20 cellular contexts compared by ENCODE assay signal in the genomic region with DNA sequence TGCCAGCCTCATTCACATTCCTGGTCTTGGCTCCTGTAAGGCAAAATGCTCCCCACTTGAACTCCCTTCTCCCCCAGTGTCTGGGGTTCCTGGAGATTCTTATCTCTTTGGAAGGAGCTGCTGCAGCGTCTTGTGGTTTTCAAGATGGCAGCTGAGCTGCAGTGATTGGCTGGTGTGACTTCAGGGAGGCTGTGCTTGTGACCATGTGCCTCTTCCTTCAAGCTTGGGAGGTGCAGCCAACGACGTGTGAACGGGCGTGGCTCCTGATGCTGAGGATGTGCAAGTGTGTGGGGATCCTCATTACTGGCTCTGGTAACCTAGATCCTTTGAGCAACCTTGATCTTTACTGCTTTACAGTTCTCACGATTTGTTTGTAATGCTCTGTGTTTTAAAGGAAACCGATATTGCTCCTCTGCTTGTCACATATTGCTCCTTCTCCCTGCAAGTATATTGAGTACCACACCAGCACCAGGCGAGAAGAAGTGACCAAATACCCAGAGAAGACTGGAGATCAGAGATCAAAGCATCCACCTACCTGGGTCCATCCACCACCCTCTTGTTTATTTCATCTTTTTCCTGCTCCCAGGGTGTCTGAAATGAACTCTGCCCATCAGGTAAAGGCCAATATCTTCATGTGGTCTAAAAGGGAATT.
DNase-seq lines count a peak whose midpoint lies in the region; ATAC-seq, FAIRE-seq and TF ChIP-seq lines count a peak whose summit lies in the region.
"Had no signal": no experiment of that assay in that cellular context is flagged by ENCODE, and none has a peak within 500 bp of the region (broad histone marks: within the 10 kb centered on the region; RNA-seq: fewer than 3 reads in every experiment).

No MANE protein-coding gene starts in this region.

- DNase-seq in Daoy (ENCODE audit: low read depth) (peak; percentile 38), K562 (ENCODE audit: extremely low read depth in 1 of 4, low spot score in 3 of 4) (peak in 1 of 4 experiments; percentile 6), esophagus muscularis mucosa (ENCODE audit: extremely low spot score) (peak; percentile 60), erythroblast (lab: John Stamatoyannopoulos, UW) (no peak), left ventricle myocardium inferior (no peak), pons (ENCODE audit: low spot score) (no peak)
- peak; percentile 9 for DNase-seq in Jurkat, Clone E6-1 (ENCODE audit: low read depth, low spot score)
- no peak for DNase-seq in activated T-helper 2 cell treated with anti-CD3 and anti-CD28 coated beads, Interferon-gamma antibody, Interleukin-2, Interleukin-4, amounts not matched to agents 10 μg/mL and 5 μg/mL and 100 μg/mL, durations not matched to agents 14 hours and 24 hours and 36 hours (ENCODE audit: low spot score)
- DNase-seq: 8988T; Calu3; CD8-positive, alpha-beta T cell; DMS79 treated with DMSO at 0.1 percent for 48 hours; EL had no signal

- H3K4me3 Mint-ChIP-seq in activated T-helper 2 cell treated with anti-CD3 and anti-CD28 coated beads, Interferon-gamma antibody, Interleukin-2, Interleukin-4, amounts not matched to agents 10 μg/mL and 5 μg/mL and 100 μg/mL, durations not matched to agents 14 hours and 24 hours and 36 hours (ENCODE audit: low read depth): no peak overlapping the region
- H3K4me3 Mint-ChIP-seq: B cell; CD8-positive, alpha-beta T cell; IgD-negative memory B cell had no signal

- H3K27me3 ChIP-seq in K562 (ENCODE audit: control insufficient read depth in 2 of 2, insufficient read depth in 2 of 2, low read length in 2 of 2) (no peaks in the 10 kb centered on the region; a peak in 1 of 5 replicates), esophagus muscularis mucosa (peaks cover 0 to 3% (median 0%) of the 10 kb centered on the region in 4 donors), left ventricle myocardium inferior (ENCODE audit: low read depth) (peaks cover 27% of the 10 kb centered on the region)
- H3K27me3 ChIP-seq: BLaER1 treated with 17β-estradiol and CSF1 and Interleukin-3, amounts not matched to agents 10 nM and 100 nM had no signal

- TF ChIP-seq EP300 in K562 (IDR thresholded peaks at IDR 0.05; ENCODE audit: low read length) (no peak), esophagus muscularis mucosa (IDR thresholded peaks at IDR 0.05) (no peak)

- no peaks in the 10 kb centered on the region for H3K4me1 ChIP-seq in K562 (replicated peaks in 1 of 2; ENCODE audit: control insufficient read depth in 2 of 2, insufficient read depth in 2 of 2, low read length in 2 of 2)
- peaks cover 0 to 3% (median 1%) of the 10 kb centered on the region in 4 donors for H3K4me1 ChIP-seq in esophagus muscularis mucosa
- H3K4me1 ChIP-seq in left ventricle myocardium inferior: no peaks in the 10 kb centered on the region
- H3K4me1 ChIP-seq: BLaER1 treated with 17β-estradiol and CSF1 and Interleukin-3, amounts not matched to agents 10 nM and 100 nM; HAP-1 had no signal

- H3K4me2 ChIP-seq in K562 (ENCODE audit: insufficient read depth, low read length): no peak overlapping the region
- H3K4me2 ChIP-seq: BLaER1 treated with 17β-estradiol and CSF1 and Interleukin-3, amounts not matched to agents 10 nM and 100 nM had no signal

- H3K4me1 Mint-ChIP-seq in activated T-helper 2 cell treated with anti-CD3 and anti-CD28 coated beads, Interferon-gamma antibody, Interleukin-2, Interleukin-4, amounts not matched to agents 10 μg/mL and 5 μg/mL and 100 μg/mL, durations not matched to agents 14 hours and 24 hours and 36 hours (ENCODE audit: low read depth): no peaks in the 10 kb centered on the region
- H3K4me1 Mint-ChIP-seq: B cell, IgD-negative memory B cell had no signal

- no peaks in the 10 kb centered on the region for H3K36me3 Mint-ChIP-seq in activated T-helper 2 cell treated with anti-CD3 and anti-CD28 coated beads, Interferon-gamma antibody, Interleukin-2, Interleukin-4, amounts not matched to agents 10 μg/mL and 5 μg/mL and 100 μg/mL, durations not matched to agents 14 hours and 24 hours and 36 hours (ENCODE audit: low read depth)
- H3K36me3 Mint-ChIP-seq: CD8-positive, alpha-beta T cell; IgD-negative memory B cell had no signal

- no peak overlapping the region for H3K27ac Mint-ChIP-seq in activated T-helper 2 cell treated with anti-CD3 and anti-CD28 coated beads, Interferon-gamma antibody, Interleukin-2, Interleukin-4, amounts not matched to agents 10 μg/mL and 5 μg/mL and 100 μg/mL, durations not matched to agents 14 hours and 24 hours and 36 hours
- H3K27ac Mint-ChIP-seq: B cell; CD8-positive, alpha-beta T cell; IgD-negative memory B cell had no signal

- H3K9me1 ChIP-seq in K562 (ENCODE audit: control insufficient read depth, insufficient read depth, low read length): no peaks in the 10 kb centered on the region

- H2AFZ ChIP-seq in K562 (ENCODE audit: low read depth, low read length): no peak overlapping the region

- H4K20me1 ChIP-seq in K562 (replicated peaks; ENCODE audit: control insufficient read depth, insufficient read depth, low read length): no peaks in the 10 kb centered on the region
- H4K20me1 ChIP-seq: BLaER1 treated with 17β-estradiol and CSF1 and Interleukin-3, amounts not matched to agents 10 nM and 100 nM had no signal

- WGBS in K562 (ENCODE audit: insufficient coverage, low coverage, missing lambda C conversion rate): 0% methylated on average over 8 of the region's 8 CpGs
- 91% methylated on average over 8 of the region's 8 CpGs for WGBS in esophagus muscularis mucosa

- no peak for FAIRE-seq in K562 (lab: Jason Lieb, UNC)
- FAIRE-seq: GM12891, GM19239, HepG2 had no signal

- no peaks in the 10 kb centered on the region for H3K27me3 Mint-ChIP-seq in activated T-helper 2 cell treated with anti-CD3 and anti-CD28 coated beads, Interferon-gamma antibody, Interleukin-2, Interleukin-4, amounts not matched to agents 10 μg/mL and 5 μg/mL and 100 μg/mL, durations not matched to agents 14 hours and 24 hours and 36 hours (ENCODE audit: low read depth)
- H3K27me3 Mint-ChIP-seq: B cell had no signal

- H3K9ac ChIP-seq in K562 (ENCODE audit: insufficient read depth in 1 of 2, low read depth in 2 of 2, low read length in 2 of 2): no peak overlapping the region
- H3K9ac ChIP-seq: BLaER1 treated with 17β-estradiol and CSF1 and Interleukin-3, amounts not matched to agents 10 nM and 100 nM had no signal

- BruUV-seq in K562 (replicated peaks; lab: Mats Ljungman, UMichigan): no TSS peak

- intact Hi-C loops in K562 (cut with micrococcal nuclease) (no loop called here), esophagus muscularis mucosa (cut with DNase I) (no loop called here), left ventricle myocardium inferior (cut with micrococcal nuclease) (no loop called here)
- intact Hi-C loops in activated T-helper 2 cell treated with anti-CD3 and anti-CD28 coated beads, Interferon-gamma antibody, Interleukin-2, Interleukin-4, amounts not matched to agents 10 μg/mL and 5 μg/mL and 100 μg/mL, durations not matched to agents 14 hours and 24 hours and 36 hours (cut with micrococcal nuclease): no loop called here

- no peak for TF ChIP-seq RAD21 in K562 (CRISPR knock-in tag; conservative IDR thresholded peaks at IDR 0.05 in 1 of 2, IDR thresholded peaks at IDR 0.05 in 1 of 2)

- H3K9me3 ChIP-seq in K562 (replicated peaks; ENCODE audit: control insufficient read depth, insufficient read depth, low read depth, low read length): no peaks in the 10 kb centered on the region
- no peaks in the 10 kb centered on the region for H3K9me3 ChIP-seq in esophagus muscularis mucosa
- no peaks in the 10 kb centered on the region for H3K9me3 ChIP-seq in left ventricle myocardium inferior (replicated peaks)

- CTCF ChIA-PET in K562 (lab: Yijun Ruan, JAX; ENCODE audit: low intra/inter-chr PET ratio): no interaction called here

- TF ChIP-seq CTCF in K562 (IDR thresholded peaks at IDR 0.05 in 2 of 3, conservative IDR thresholded peaks at IDR 0.05 in 1 of 3; ENCODE audit: insufficient read depth in 2 of 3, low read depth in 1 of 3, low read length in 3 of 3) (no peak), esophagus muscularis mucosa (IDR thresholded peaks at IDR 0.05) (no peak), left ventricle myocardium inferior (IDR thresholded peaks at IDR 0.05; ENCODE audit: borderline replicate concordance) (no peak)

- TF ChIP-seq POLR2A in K562 (conservative IDR thresholded peaks at IDR 0.05) (no peak), esophagus muscularis mucosa (IDR thresholded peaks at IDR 0.05; ENCODE audit: low read depth) (no peak), erythroblast (IDR thresholded peaks at IDR 0.05; ENCODE audit: low read length) (no peak)

- POLR2A ChIA-PET in K562 (lab: Yijun Ruan, JAX): no interaction called here

- in situ Hi-C loops in K562 (cut with MboI): no loop called here

- no peaks in the 10 kb centered on the region for H3K79me2 ChIP-seq in K562 (ENCODE audit: control insufficient read depth, insufficient read depth, low read length)

- H3K36me3 ChIP-seq in K562 (ENCODE audit: control insufficient read depth, insufficient read depth, low read length): no peaks in the 10 kb centered on the region
- H3K36me3 ChIP-seq in esophagus muscularis mucosa: no peaks in the 10 kb centered on the region
- no peaks in the 10 kb centered on the region for H3K36me3 ChIP-seq in left ventricle myocardium inferior
- H3K36me3 ChIP-seq: BLaER1 treated with 17β-estradiol and CSF1 and Interleukin-3, amounts not matched to agents 10 nM and 100 nM; HAP-1 had no signal

- no peaks in the 10 kb centered on the region for H3K9me3 Mint-ChIP-seq in activated T-helper 2 cell treated with anti-CD3 and anti-CD28 coated beads, Interferon-gamma antibody, Interleukin-2, Interleukin-4, amounts not matched to agents 10 μg/mL and 5 μg/mL and 100 μg/mL, durations not matched to agents 14 hours and 24 hours and 36 hours
- H3K9me3 Mint-ChIP-seq: CD8-positive, alpha-beta T cell had no signal

- no peak for ATAC-seq in K562
- ATAC-seq: CD8-positive, alpha-beta T cell had no signal

- H3K27ac ChIP-seq in K562 (ENCODE audit: extremely low read depth, low read depth, low read length): no peak overlapping the region
- no peak overlapping the region for H3K27ac ChIP-seq in esophagus muscularis mucosa (replicated peaks in 1 of 4)
- H3K27ac ChIP-seq in left ventricle myocardium inferior (replicated peaks): no peak overlapping the region
- H3K27ac ChIP-seq: BLaER1 treated with 17β-estradiol and CSF1 and Interleukin-3, amounts not matched to agents 10 nM and 100 nM had no signal

- no peak overlapping the region for H3K4me3 ChIP-seq in Jurkat, Clone E6-1 (ENCODE audit: low read length)
- no peak overlapping the region for H3K4me3 ChIP-seq in K562
- no peak overlapping the region for H3K4me3 ChIP-seq in esophagus muscularis mucosa
- H3K4me3 ChIP-seq in left ventricle myocardium inferior: no peak overlapping the region
- H3K4me3 ChIP-seq: BLaER1 treated with 17β-estradiol and CSF1 and Interleukin-3, amounts not matched to agents 10 nM and 100 nM; HAP-1 had no signal

Comparison
In these comparisons a context has a peak if more than half of its experiments do, and no peak if none do; other contexts are left out.
1. DNase-seq: peak in Daoy (single experiment), Jurkat, Clone E6-1 (single experiment) and esophagus muscularis mucosa (single experiment); none in erythroblast (0 of 2), left ventricle myocardium inferior (single experiment), pons (single experiment) and activated T-helper 2 cell treated with anti-CD3 and anti-CD28 coated beads, Interferon-gamma antibody, Interleukin-2, Interleukin-4, amounts not matched to agents 10 μg/mL and 5 μg/mL and 100 μg/mL, durations not matched to agents 14 hours and 24 hours and 36 hours (single experiment).